In genomic region chr11:94639901-94640721, GRCh38 we compare ENCODE assay signal across 28 cellular contexts.
DNase-seq lines count a peak whose midpoint lies in the region; ATAC-seq and TF ChIP-seq lines count a peak whose summit lies in the region.
"Had no signal": no experiment of that assay in that cellular context is flagged by ENCODE, and none has a peak within 500 bp of the region (broad histone marks: within the 10 kb centered on the region; RNA-seq: fewer than 3 reads in every experiment).

No MANE protein-coding gene starts in this region.

- peak overlapping the region; percentile 93 for H2AFZ ChIP-seq in mammary epithelial cell (ENCODE audit: low read depth, low read length)

- no peak overlapping the region for H3K4me2 ChIP-seq in mammary epithelial cell (ENCODE audit: insufficient read depth, low read depth, low read length)

- H3K36me3 Mint-ChIP-seq in MCF 10A (ENCODE audit: insufficient read depth, unreplicated experiment): no peaks in the 10 kb centered on the region
- no peaks in the 10 kb centered on the region for H3K36me3 Mint-ChIP-seq in dendritic cell treated with granulocyte-macrophage colony-stimulating factor and Interleukin-4, amounts not matched to agents 40 ng/mL and 50 ng/mL, for 4 days (ENCODE audit: low read depth)
- no peaks in the 10 kb centered on the region for H3K36me3 Mint-ChIP-seq in naive thymus-derived CD4-positive, alpha-beta T cell
- no peaks in the 10 kb centered on the region for H3K36me3 Mint-ChIP-seq in T-cell

- no peak overlapping the region for H3K4me3 Mint-ChIP-seq in MCF 10A (ENCODE audit: unreplicated experiment)
- no peak overlapping the region for H3K4me3 Mint-ChIP-seq in dendritic cell treated with granulocyte-macrophage colony-stimulating factor and Interleukin-4, amounts not matched to agents 40 ng/mL and 50 ng/mL, for 4 days
- no peak overlapping the region for H3K4me3 Mint-ChIP-seq in naive thymus-derived CD4-positive, alpha-beta T cell
- no peak overlapping the region for H3K4me3 Mint-ChIP-seq in T-cell
- H3K4me3 Mint-ChIP-seq: activated CD4-positive, alpha-beta T cell treated with anti-CD3 and anti-CD28 coated beads, Interleukin-2, amount 10 ng/mL, durations not matched to agents 7 days and 5 days; activated T-cell treated with anti-CD3 and anti-CD28 coated beads, Interleukin-2, amount 50 U/mL, for 4 hours; CD4-positive, alpha-beta T cell had no signal

- H3K27ac ChIP-seq in mammary epithelial cell (ENCODE audit: insufficient read depth, low read depth, low read length) (no peak overlapping the region), right cardiac atrium (ENCODE audit: low read length) (no peak overlapping the region)
- no peak overlapping the region for H3K27ac ChIP-seq in naive thymus-derived CD4-positive, alpha-beta T cell (ENCODE audit: low read depth, low read length)
- H3K27ac ChIP-seq: testis had no signal

- intact Hi-C loops in mammary epithelial cell (cut with micrococcal nuclease): loop anchor here (5.0 kb wide), 1 partner anchor 67 kb away; no protein-coding TSS in a partner anchor
- intact Hi-C loops in MCF 10A (cut with micrococcal nuclease): no loop called here
- intact Hi-C loops in dendritic cell treated with granulocyte-macrophage colony-stimulating factor and Interleukin-4, amounts not matched to agents 40 ng/mL and 50 ng/mL, for 4 days (cut with micrococcal nuclease): no loop called here
- intact Hi-C loops in right cardiac atrium (cut with DNase I): no loop called here
- intact Hi-C loops in naive thymus-derived CD4-positive, alpha-beta T cell (cut with micrococcal nuclease): no loop called here

- in situ Hi-C loops in mammary epithelial cell (cut with MboI; ENCODE audit: low sequenced_read_pairs in 2 of 2): no loop called here

- H4K20me1 ChIP-seq in mammary epithelial cell (ENCODE audit: insufficient read depth, low read length): no peaks in the 10 kb centered on the region

- POLR2A ChIA-PET in MCF 10A (lab: Yijun Ruan, JAX) (interaction anchor here (1.7 kb wide), 1 partner anchor 9 kb away, joined by 4 read pairs; no protein-coding TSS in a partner anchor), T-cell (lab: Charles Lee) (interaction anchor here (0.5 to 0.7 kb wide), 2 partner anchors 13 to 1703 kb away, joined by 3 to 4 read pairs; no protein-coding TSS in a partner anchor)
- POLR2A ChIA-PET in naive thymus-derived CD4-positive, alpha-beta T cell (lab: Charles Lee): no interaction called here

- H3K27ac Mint-ChIP-seq in MCF 10A (ENCODE audit: low read depth, unreplicated experiment) (no peak overlapping the region), T-cell (no peak overlapping the region)
- peak overlapping the region; percentile 78 for H3K27ac Mint-ChIP-seq in dendritic cell treated with granulocyte-macrophage colony-stimulating factor and Interleukin-4, amounts not matched to agents 40 ng/mL and 50 ng/mL, for 4 days
- H3K27ac Mint-ChIP-seq in naive thymus-derived CD4-positive, alpha-beta T cell: no peak overlapping the region
- H3K27ac Mint-ChIP-seq: activated CD4-positive, alpha-beta T cell treated with anti-CD3 and anti-CD28 coated beads, Interleukin-2, amount 10 ng/mL, durations not matched to agents 7 days and 5 days; CD4-positive, alpha-beta T cell; progenitor cell of endocrine pancreas had no signal

- no peaks in the 10 kb centered on the region for H3K9me3 Mint-ChIP-seq in MCF 10A (ENCODE audit: unreplicated experiment)
- no peaks in the 10 kb centered on the region for H3K9me3 Mint-ChIP-seq in dendritic cell treated with granulocyte-macrophage colony-stimulating factor and Interleukin-4, amounts not matched to agents 40 ng/mL and 50 ng/mL, for 4 days
- H3K9me3 Mint-ChIP-seq in naive thymus-derived CD4-positive, alpha-beta T cell: no peaks in the 10 kb centered on the region
- no peaks in the 10 kb centered on the region for H3K9me3 Mint-ChIP-seq in T-cell
- H3K9me3 Mint-ChIP-seq: activated CD4-positive, alpha-beta T cell treated with anti-CD3 and anti-CD28 coated beads, Interleukin-2, amount 10 ng/mL, durations not matched to agents 7 days and 5 days; activated T-cell treated with anti-CD3 and anti-CD28 coated beads, Interleukin-2, amount 50 U/mL, for 4 hours; CD4-positive, alpha-beta T cell had no signal

- dilution Hi-C loops in mammary epithelial cell (cut with HindIII; ENCODE audit: low sequenced_read_pairs): no loop called here

- H3K27me3 Mint-ChIP-seq in MCF 10A (ENCODE audit: insufficient read depth, unreplicated experiment) (no peaks in the 10 kb centered on the region), T-cell (peaks cover 0 to 2% of the 10 kb centered on the region in 2 donors)
- H3K27me3 Mint-ChIP-seq in dendritic cell treated with granulocyte-macrophage colony-stimulating factor and Interleukin-4, amounts not matched to agents 40 ng/mL and 50 ng/mL, for 4 days: peaks cover 1% of the 10 kb centered on the region
- H3K27me3 Mint-ChIP-seq in naive thymus-derived CD4-positive, alpha-beta T cell: no peaks in the 10 kb centered on the region
- H3K27me3 Mint-ChIP-seq: activated CD4-positive, alpha-beta T cell treated with anti-CD3 and anti-CD28 coated beads, Interleukin-2, amount 10 ng/mL, durations not matched to agents 7 days and 5 days; CD4-positive, alpha-beta T cell had no signal

- no peak overlapping the region for H3K9ac ChIP-seq in mammary epithelial cell (ENCODE audit: insufficient read depth, low read length)

- H3K4me3 ChIP-seq in mammary epithelial cell (replicated peaks in 1 of 3; ENCODE audit: insufficient read depth in 1 of 3, low read depth in 2 of 3, low read length in 3 of 3) (no peak overlapping the region), right cardiac atrium (ENCODE audit: low read length) (no peak overlapping the region)
- no peak overlapping the region for H3K4me3 ChIP-seq in naive thymus-derived CD4-positive, alpha-beta T cell (ENCODE audit: low read length)
- H3K4me3 ChIP-seq: GM23248, testis had no signal

- H3K27me3 ChIP-seq in mammary epithelial cell (ENCODE audit: insufficient read depth, low read length): peaks cover 2% of the 10 kb centered on the region
- no peaks in the 10 kb centered on the region for H3K27me3 ChIP-seq in right cardiac atrium (ENCODE audit: control insufficient read depth, insufficient read depth)
- no peaks in the 10 kb centered on the region for H3K27me3 ChIP-seq in naive thymus-derived CD4-positive, alpha-beta T cell (ENCODE audit: control insufficient read depth in 2 of 2, insufficient read depth in 2 of 2, low read length in 2 of 2)
- H3K27me3 ChIP-seq: testis had no signal

- H3K79me2 ChIP-seq in mammary epithelial cell (ENCODE audit: insufficient read depth, low read length): no peaks in the 10 kb centered on the region

- no peak for DNase-seq in mammary epithelial cell
- no peak for DNase-seq in MCF 10A (ENCODE audit: unreplicated experiment)
- DNase-seq in right cardiac atrium: peak; percentile 49 to 68 (median 65)
- peak; percentile 53 for DNase-seq in ureter (ENCODE audit: low spot score)
- DNase-seq in naive thymus-derived CD4-positive, alpha-beta T cell: no peak
- DNase-seq in activated CD4-positive, CD25-positive, alpha-beta regulatory T cell treated with anti-CD3 and anti-CD28 coated beads, Interleukin-2, amount 50 U/mL, for 72 hours: no peak
- DNase-seq in T-cell: no peak
- DNase-seq: 8988T; activated CD4-positive, alpha-beta T cell treated with anti-CD3 and anti-CD28 coated beads, Interleukin-2, amount 10 ng/mL, durations not matched to agents 7 days and 5 days; activated gamma-delta T cell treated with Interleukin-2 at 50 U/mL for 16 hours; activated T-cell treated with anti-CD3 and anti-CD28 coated beads, Interleukin-2, amount 50 U/mL, for 4 hours; CD4-positive, alpha-beta T cell; central memory CD4-positive, alpha-beta T cell; dermis blood vessel endothelial cell; DMS 273 treated with DMSO at 0.1 percent for 48 hours; islet precursor cell; KBM-7; mesenchymal stem cell; MM.1S; NCI-H1417 treated with DMSO at 0.1 percent for 48 hours; NCI-H2081; NCI-H226; RPMI8226; stimulated activated naive CD4-positive, alpha-beta T cell treated with Interleukin-2 at 50 U/mL for 16 hours; testis had no signal

- H3K9me3 ChIP-seq in mammary epithelial cell (replicated peaks; ENCODE audit: insufficient read depth, low read length) (no peaks in the 10 kb centered on the region), right cardiac atrium (ENCODE audit: control insufficient read depth, low read length) (no peaks in the 10 kb centered on the region)
- no peaks in the 10 kb centered on the region for H3K9me3 ChIP-seq in naive thymus-derived CD4-positive, alpha-beta T cell (ENCODE audit: control insufficient read depth in 2 of 3, low read length in 3 of 3)
- H3K9me3 ChIP-seq: testis had no signal

- no peaks in the 10 kb centered on the region for H3K36me3 ChIP-seq in mammary epithelial cell (ENCODE audit: insufficient read depth, low read length)
- no peaks in the 10 kb centered on the region for H3K36me3 ChIP-seq in naive thymus-derived CD4-positive, alpha-beta T cell (ENCODE audit: control insufficient read depth in 2 of 3, insufficient read depth in 3 of 3, low read length in 3 of 3)

- H3K4me1 ChIP-seq in mammary epithelial cell (ENCODE audit: insufficient read depth, low read length) (peaks cover 18% of the 10 kb centered on the region), right cardiac atrium (ENCODE audit: control insufficient read depth, insufficient read depth, low read length) (peaks cover 8% of the 10 kb centered on the region)
- H3K4me1 ChIP-seq in naive thymus-derived CD4-positive, alpha-beta T cell (ENCODE audit: control insufficient read depth in 2 of 2, insufficient read depth in 2 of 2, low read length in 2 of 2): no peaks in the 10 kb centered on the region
- H3K4me1 ChIP-seq: testis had no signal

- CTCF ChIA-PET in mammary epithelial cell (lab: Charles Lee; ENCODE audit: low non-redundant PET) (no interaction called here), MCF 10A (lab: Yijun Ruan, JAX) (interaction anchor here (0.6 to 1.6 kb wide), 2 partner anchors 16 to 17 kb away, joined by 3 to 8 read pairs; no protein-coding TSS in a partner anchor), T-cell (lab: Charles Lee) (no interaction called here)
- CTCF ChIA-PET in naive thymus-derived CD4-positive, alpha-beta T cell (lab: Charles Lee): interaction anchor here (0.7 kb wide), 1 partner anchor 282 kb away, joined by 3 read pairs; no protein-coding TSS in a partner anchor

- TF ChIP-seq CTCF in mammary epithelial cell (conservative IDR thresholded peaks at IDR 0.05 in 1 of 2, IDR thresholded peaks at IDR 0.05 in 1 of 2; ENCODE audit: extremely low read depth in 1 of 2, insufficient read depth in 1 of 2, low read depth in 1 of 2, low read length in 2 of 2) (no peak), MCF 10A (IDR thresholded peaks at IDR 0.05; ENCODE audit: unreplicated experiment) (no peak)

- WGBS in mammary epithelial cell (ENCODE audit: low coverage, missing lambda C conversion rate): 97% methylated on average over 13 of the region's 13 CpGs
- 79% methylated on average over 13 of the region's 13 CpGs for WGBS in right cardiac atrium

- BruUV-seq in mammary epithelial cell (replicated peaks; lab: Mats Ljungman, UMichigan): no TSS peak
- no TSS peak for BruUV-seq in MCF 10A (replicated peaks; lab: Mats Ljungman, UMichigan)

- H3K4me1 Mint-ChIP-seq in MCF 10A (ENCODE audit: insufficient read depth, unreplicated experiment) (peaks cover 17% of the 10 kb centered on the region), T-cell (peaks cover 10 to 17% (median 14%) of the 10 kb centered on the region in 3 donors)
- H3K4me1 Mint-ChIP-seq in dendritic cell treated with granulocyte-macrophage colony-stimulating factor and Interleukin-4, amounts not matched to agents 40 ng/mL and 50 ng/mL, for 4 days (ENCODE audit: low read depth): peaks cover 51% of the 10 kb centered on the region
- H3K4me1 Mint-ChIP-seq in naive thymus-derived CD4-positive, alpha-beta T cell: peaks cover 0 to 20% (median 14%) of the 10 kb centered on the region in 7 donors

- ATAC-seq in right cardiac atrium: peak in 1 of 2 donors; percentile 79
- no peak for ATAC-seq in naive thymus-derived CD4-positive, alpha-beta T cell
- ATAC-seq in T-cell (replicated peaks in 1 of 4): no peak
- ATAC-seq: activated T-cell treated with anti-CD3 and anti-CD28 coated beads, Interleukin-2, amount 50 U/mL, for 4 hours had no signal

Comparison
In these comparisons a context has a peak if more than half of its experiments do, and no peak if none do; other contexts are left out.
1. CTCF ChIA-PET loops: an anchor here in MCF 10A (0.6 to 1.6 kb wide) and naive thymus-derived CD4-positive, alpha-beta T cell (0.7 kb wide); none called in mammary epithelial cell and T-cell.
2. DNase-seq: peak in right cardiac atrium (3 of 3) and ureter (single experiment); none in mammary epithelial cell (single experiment), MCF 10A (single experiment), naive thymus-derived CD4-positive, alpha-beta T cell (0 of 9), activated CD4-positive, CD25-positive, alpha-beta regulatory T cell treated with anti-CD3 and anti-CD28 coated beads, Interleukin-2, amount 50 U/mL, for 72 hours (single experiment) and T-cell (0 of 34).